Comparison of ENCODE assay signal across 9 cellular contexts in the genomic region with DNA sequence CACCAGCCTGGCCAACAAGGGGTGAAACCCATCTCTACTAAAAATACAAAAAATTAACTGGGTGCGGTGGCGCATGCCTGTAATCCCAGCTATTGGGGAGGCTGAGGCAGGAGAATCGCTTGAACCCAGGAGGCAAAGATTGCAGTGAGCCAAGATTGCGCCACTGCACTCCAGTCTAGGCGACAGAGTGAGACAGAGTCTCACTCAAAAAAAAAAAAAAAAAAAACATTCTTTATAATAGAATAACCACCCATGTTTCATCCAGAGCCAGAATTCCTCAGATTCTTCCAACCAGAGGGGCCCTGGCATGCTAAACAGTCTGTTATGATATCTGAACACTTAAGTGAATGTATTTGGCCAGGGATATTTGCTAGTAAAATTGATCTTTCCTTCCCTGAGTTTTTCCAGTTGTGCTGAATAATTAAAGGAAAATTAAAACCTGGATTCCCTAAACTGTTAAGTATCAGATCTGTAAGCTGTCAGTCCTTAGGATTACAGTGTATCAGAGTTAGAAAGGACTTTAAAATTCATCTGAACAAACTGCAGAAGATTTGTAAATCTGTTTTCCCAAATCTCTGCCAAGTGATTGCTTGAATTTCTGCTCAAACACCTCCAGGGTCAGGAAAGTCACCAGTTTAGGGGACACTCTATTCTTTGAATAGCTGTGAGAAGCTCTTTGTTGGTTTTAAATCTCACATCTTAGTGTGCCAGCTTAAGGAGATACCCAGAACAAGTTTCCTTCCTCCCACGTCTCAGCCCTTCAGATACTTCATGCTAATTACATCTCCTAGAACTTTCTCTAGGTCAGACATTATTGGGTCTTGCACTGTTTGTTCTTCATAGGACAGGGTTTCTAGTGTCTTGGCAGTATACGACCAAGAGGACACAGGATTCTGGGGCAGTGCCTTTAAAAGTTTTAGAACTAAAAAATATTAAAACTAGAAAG.
A peak's percentile ranks its signal among the peaks of the same experiment; 100 is the strongest.
DNase-seq lines count a peak whose midpoint lies in the region; ATAC-seq, FAIRE-seq and TF ChIP-seq lines count a peak whose summit lies in the region.
"Had no signal": no experiment of that assay in that cellular context is flagged by ENCODE, and none has a peak within 500 bp of the region (broad histone marks: within the 10 kb centered on the region; RNA-seq: fewer than 3 reads in every experiment).

No MANE protein-coding gene starts in this region.

- H3K4me3 Mint-ChIP-seq in stimulated activated naive B cell treated with anti-CD40 and anti-IgM and Interleukin-4, amounts not matched to agents 10 μg/mL and 1 μg/mL and 100 μg/mL, for 72 hours, result no peak overlapping the region

- CTCF ChIA-PET in A673 (lab: Charles Lee), result interaction anchor here (0.6 kb wide), 1 partner anchor 1185 kb away, joined by 3 read pairs; no protein-coding TSS in a partner anchor

- 81 to 100% methylated on average over 3 of the region's 7 CpGs for WGBS in mesodermal cell (ENCODE audit: insufficient coverage in 2 of 2), 2 experiments

- DNase-seq in A673 (ENCODE audit: low spot score) (no peak), caudate nucleus (lab: John Stamatoyannopoulos, UW) (no peak), mucosa of gallbladder (ENCODE audit: low spot score) (no peak), NCI-H2171 (lab: John Stamatoyannopoulos, UW) (no peak), H54 (ENCODE audit: insufficient read length, low spot score) (no peak)
- DNase-seq in stimulated activated naive B cell treated with anti-CD40 and anti-IgM and Interleukin-4, amounts not matched to agents 10 μg/mL and 1 μg/mL and 100 μg/mL, for 72 hours, result no peak
- DNase-seq: NCI-H345 had no signal

- H3K9me3 ChIP-seq in A673 (ENCODE audit: low read depth, low read length, poor library complexity, severe bottlenecking) (no peaks in the 10 kb centered on the region), mesodermal cell (ENCODE audit: control insufficient read depth, low read length) (no peaks in the 10 kb centered on the region)

- peak; percentile 89 for TF ChIP-seq EP300 in Ishikawa (IDR thresholded peaks at IDR 0.05; ENCODE audit: borderline replicate concordance)

- no peak for TF ChIP-seq RAD21 in Ishikawa (IDR thresholded peaks at IDR 0.05; ENCODE audit: low read depth)

- no peak overlapping the region for H3K27ac Mint-ChIP-seq in stimulated activated naive B cell treated with anti-CD40 and anti-IgM and Interleukin-4, amounts not matched to agents 10 μg/mL and 1 μg/mL and 100 μg/mL, for 72 hours

- no peak for ATAC-seq in stimulated activated naive B cell treated with anti-CD40 and anti-IgM and Interleukin-4, amounts not matched to agents 10 μg/mL and 1 μg/mL and 100 μg/mL, for 72 hours (replicated peaks)

- TF ChIP-seq POLR2A in H54 (IDR thresholded peaks at IDR 0.05; ENCODE audit: low read depth, low read length), result no peak

- H3K4me1 ChIP-seq in A673 (ENCODE audit: insufficient read depth, low read length, poor library complexity, severe bottlenecking) (peaks cover 49% of the 10 kb centered on the region), mesodermal cell (ENCODE audit: control insufficient read depth, insufficient read depth, low read length, poor library complexity, severe bottlenecking) (peaks cover 40% of the 10 kb centered on the region)

- no TSS peak for BruUV-seq in A673 (replicated peaks; lab: Mats Ljungman, UMichigan)

- H3K4me1 Mint-ChIP-seq in stimulated activated naive B cell treated with anti-CD40 and anti-IgM and Interleukin-4, amounts not matched to agents 10 μg/mL and 1 μg/mL and 100 μg/mL, for 72 hours, result peaks cover 30 to 49% of the 10 kb centered on the region in 2 donors

- POLR2A ChIA-PET in A673 (lab: Charles Lee; ENCODE audit: low non-redundant PET), result no interaction called here

- intact Hi-C loops in A673 (cut with micrococcal nuclease; ENCODE audit: unreplicated experiment), result loop anchor here (5.0 kb wide), 1 partner anchor 215 kb away; no protein-coding TSS in a partner anchor

- peaks cover 5 to 27% of the 10 kb centered on the region in 2 donors for H3K36me3 Mint-ChIP-seq in stimulated activated naive B cell treated with anti-CD40 and anti-IgM and Interleukin-4, amounts not matched to agents 10 μg/mL and 1 μg/mL and 100 μg/mL, for 72 hours

- no peak for FAIRE-seq in H54 (lab: Jason Lieb, UNC)

- H3K27me3 ChIP-seq in A673 (replicated peaks; ENCODE audit: insufficient read depth, low read depth, low read length, poor library complexity), result no peaks in the 10 kb centered on the region

- H3K36me3 ChIP-seq in A673 (ENCODE audit: insufficient read depth, low read length, poor library complexity, severe bottlenecking) (no peaks in the 10 kb centered on the region), mesodermal cell (ENCODE audit: control insufficient read depth, insufficient read depth, low read length) (peaks cover 32% of the 10 kb centered on the region)

- H3K4me3 ChIP-seq in A673 (ENCODE audit: low read depth, low read length, poor library complexity, severe bottlenecking) (no peak overlapping the region), mesodermal cell (ENCODE audit: extremely low read depth, insufficient read depth, low read length, poor library complexity, severe bottlenecking) (no peak overlapping the region)

- no peak for TF ChIP-seq CTCF in A673 (conservative IDR thresholded peaks at IDR 0.05; ENCODE audit: low read depth, low read length)

- no peaks in the 10 kb centered on the region for H3K9me3 Mint-ChIP-seq in stimulated activated naive B cell treated with anti-CD40 and anti-IgM and Interleukin-4, amounts not matched to agents 10 μg/mL and 1 μg/mL and 100 μg/mL, for 72 hours

- H3K27ac ChIP-seq in A673 (ENCODE audit: low read depth, low read length, poor library complexity, severe bottlenecking), result peak overlapping the region; percentile 89
- H3K27ac ChIP-seq in caudate nucleus (ENCODE audit: low read depth, low read length), result peak overlapping the region; percentile 65
- peak overlapping the region; percentile 96 for H3K27ac ChIP-seq in mesodermal cell (ENCODE audit: low read depth, low read length, severe bottlenecking)

- H3K27me3 Mint-ChIP-seq in stimulated activated naive B cell treated with anti-CD40 and anti-IgM and Interleukin-4, amounts not matched to agents 10 μg/mL and 1 μg/mL and 100 μg/mL, for 72 hours, result no peaks in the 10 kb centered on the region

TF ChIP-seq in Ishikawa, 13 proteins besides CTCF, POLR2A, EP300 and RAD21:
- TF ChIP-seq TEAD4 (IDR thresholded peaks at IDR 0.05) (peak; percentile 96), TCF12 (IDR thresholded peaks at IDR 0.05; ENCODE audit: low read depth) (peak; percentile 77), MAX (IDR thresholded peaks at IDR 0.05) (peak; percentile 48; the same call in 1 of the 2 replicates), NFIC (IDR thresholded peaks at IDR 0.05) (peak; percentile 87), YY1 (IDR thresholded peaks at IDR 0.05; ENCODE audit: low read depth) (no peak), FOXM1 (IDR thresholded peaks at IDR 0.05; ENCODE audit: borderline replicate concordance, low read depth) (peak; percentile 76), CEBPB (IDR thresholded peaks at IDR 0.05) (peak; percentile 94), ZBTB7A (IDR thresholded peaks at IDR 0.05; ENCODE audit: low read depth) (no peak)
